Comparison of ENCODE assay signal across 18 cellular contexts in the genomic region with DNA sequence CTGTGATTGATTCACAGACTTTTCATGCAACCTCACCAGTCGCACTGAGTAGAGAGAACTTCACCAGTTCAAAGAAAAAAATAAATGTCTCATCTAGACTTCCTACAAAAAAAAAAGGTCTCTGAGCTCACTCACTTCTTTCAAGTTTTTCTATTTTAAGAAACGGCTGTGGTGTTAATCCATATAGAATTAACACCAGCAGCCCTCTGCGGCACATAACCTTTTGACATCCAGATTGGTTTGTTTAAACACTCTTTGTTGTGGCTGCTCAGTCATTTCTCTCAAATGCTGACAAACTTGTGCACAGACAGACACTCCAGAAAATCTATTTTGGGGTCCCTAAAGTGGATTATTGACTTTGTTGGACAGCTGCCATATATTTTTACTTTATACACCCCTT.
DNase-seq lines count a peak whose midpoint lies in the region; ATAC-seq and TF ChIP-seq lines count a peak whose summit lies in the region.
"Had no signal": no experiment of that assay in that cellular context is flagged by ENCODE, and none has a peak within 500 bp of the region (broad histone marks: within the 10 kb centered on the region; RNA-seq: fewer than 3 reads in every experiment).

No MANE protein-coding gene starts in this region.

- WGBS in mesenchymal stem cell: 31% methylated on average over 3 of the region's 3 CpGs

- no peaks in the 10 kb centered on the region for H3K36me3 ChIP-seq in BLaER1 treated with 17β-estradiol and CSF1 and Interleukin-3, amounts not matched to agents 10 nM and 100 nM
- no peaks in the 10 kb centered on the region for H3K36me3 ChIP-seq in mesenchymal stem cell (ENCODE audit: control insufficient read depth in 1 of 2, insufficient read depth in 2 of 2, low read depth in 1 of 2, low read length in 2 of 2)
- H3K36me3 ChIP-seq in left lung: no peaks in the 10 kb centered on the region
- H3K36me3 ChIP-seq in CD8-positive, alpha-beta T cell (ENCODE audit: insufficient read depth, low read length): no peaks in the 10 kb centered on the region

- DNase-seq in MV-4-11 (lab: John Stamatoyannopoulos, UW): peak; percentile 2
- peak; percentile 35 for DNase-seq in mesenchymal stem cell
- DNase-seq in progenitor cell of endocrine pancreas (ENCODE audit: low spot score, unreplicated experiment): no peak
- no peak for DNase-seq in left lung
- no peak for DNase-seq in CD8-positive, alpha-beta T cell
- DNase-seq: ACHN; CD4-positive, alpha-beta memory T cell; COR-L47; DMS153; DMS79 treated with DMSO at 0.1 percent for 48 hours; GDM1; H7 had no signal

- no peak overlapping the region for H3K4ac ChIP-seq in mesenchymal stem cell (ENCODE audit: low read depth in 1 of 2, low read length in 2 of 2)

- no peak overlapping the region for H3K14ac ChIP-seq in mesenchymal stem cell (ENCODE audit: low read length in 2 of 2)

- intact Hi-C loops in left lung (cut with DNase I): no loop called here
- intact Hi-C loops in CD8-positive, alpha-beta T cell (cut with DNase I, micrococcal nuclease): no loop called here

- no peak overlapping the region for H2BK120ac ChIP-seq in mesenchymal stem cell (ENCODE audit: low read depth, low read length)

- H3K4me3 ChIP-seq in BLaER1 treated with 17β-estradiol and CSF1 and Interleukin-3, amounts not matched to agents 10 nM and 100 nM: no peak overlapping the region
- H3K4me3 ChIP-seq in mesenchymal stem cell (ENCODE audit: insufficient read depth in 1 of 2, low read depth in 1 of 2, low read length in 2 of 2) (no peak overlapping the region), left lung (no peak overlapping the region)
- H3K4me3 ChIP-seq in CD8-positive, alpha-beta T cell (ENCODE audit: low read depth, low read length): no peak overlapping the region
- H3K4me3 ChIP-seq: GM23338 had no signal

- CTCF ChIA-PET in CD8-positive, alpha-beta T cell (lab: Charles Lee): no interaction called here

- no peak overlapping the region for H3K27ac ChIP-seq in BLaER1 treated with 17β-estradiol and CSF1 and Interleukin-3, amounts not matched to agents 10 nM and 100 nM
- H3K27ac ChIP-seq in mesenchymal stem cell (ENCODE audit: low read length, poor library complexity, severe bottlenecking): no peak overlapping the region
- H3K27ac ChIP-seq in left lung: no peak overlapping the region
- H3K27ac ChIP-seq in CD8-positive, alpha-beta T cell (ENCODE audit: low read depth, low read length): no peak overlapping the region
- H3K27ac ChIP-seq: C4-2B had no signal

- H4K8ac ChIP-seq in mesenchymal stem cell (ENCODE audit: low read length): no peak overlapping the region

- H3K4me1 Mint-ChIP-seq in progenitor cell of endocrine pancreas (ENCODE audit: low read depth): peaks cover 34% of the 10 kb centered on the region
- H3K4me1 Mint-ChIP-seq in stimulated activated memory B cell treated with anti-CD40 and anti-IgM and Interleukin-4, amounts not matched to agents 10 μg/mL and 1 μg/mL and 100 μg/mL, for 72 hours: no peaks in the 10 kb centered on the region
- H3K4me1 Mint-ChIP-seq in CD8-positive, alpha-beta T cell (ENCODE audit: low read depth): no peaks in the 10 kb centered on the region
- H3K4me1 Mint-ChIP-seq: CD4-positive, alpha-beta memory T cell; GM23338 had no signal

- H2BK12ac ChIP-seq in mesenchymal stem cell (ENCODE audit: low read length in 2 of 2): no peak overlapping the region

- peak overlapping the region; percentile 27 for H3K27ac Mint-ChIP-seq in progenitor cell of endocrine pancreas
- no peak overlapping the region for H3K27ac Mint-ChIP-seq in stimulated activated memory B cell treated with anti-CD40 and anti-IgM and Interleukin-4, amounts not matched to agents 10 μg/mL and 1 μg/mL and 100 μg/mL, for 72 hours
- no peak overlapping the region for H3K27ac Mint-ChIP-seq in CD8-positive, alpha-beta T cell
- H3K27ac Mint-ChIP-seq: CD4-positive, alpha-beta memory T cell; GM23338 had no signal

- no peak overlapping the region for H3K9ac ChIP-seq in BLaER1 treated with 17β-estradiol and CSF1 and Interleukin-3, amounts not matched to agents 10 nM and 100 nM
- no peak overlapping the region for H3K9ac ChIP-seq in mesenchymal stem cell (ENCODE audit: low read length)

- H3K36me3 Mint-ChIP-seq in progenitor cell of endocrine pancreas (ENCODE audit: insufficient read depth): no peaks in the 10 kb centered on the region
- H3K36me3 Mint-ChIP-seq in stimulated activated memory B cell treated with anti-CD40 and anti-IgM and Interleukin-4, amounts not matched to agents 10 μg/mL and 1 μg/mL and 100 μg/mL, for 72 hours: no peaks in the 10 kb centered on the region
- no peaks in the 10 kb centered on the region for H3K36me3 Mint-ChIP-seq in CD8-positive, alpha-beta T cell
- H3K36me3 Mint-ChIP-seq: CD4-positive, alpha-beta memory T cell had no signal

- no peak overlapping the region for H3K23ac ChIP-seq in mesenchymal stem cell (ENCODE audit: low read length in 2 of 2)

- no peak overlapping the region for H2AK5ac ChIP-seq in mesenchymal stem cell (ENCODE audit: low read length, severe bottlenecking)

- peak overlapping the region in 6 of 11 experiments; percentile 9 to 47 (median 20); a peak in 5 of 22 replicates for H3K4me2 ChIP-seq in BLaER1 treated with 17β-estradiol and CSF1 and Interleukin-3, amounts not matched to agents 10 nM and 100 nM
- no peak overlapping the region for H3K4me2 ChIP-seq in mesenchymal stem cell (ENCODE audit: low read length, poor library complexity, severe bottlenecking)
- H3K4me2 ChIP-seq: GM23338 had no signal

- no peaks in the 10 kb centered on the region for H3K9me3 Mint-ChIP-seq in progenitor cell of endocrine pancreas (ENCODE audit: low read depth)
- no peaks in the 10 kb centered on the region for H3K9me3 Mint-ChIP-seq in stimulated activated memory B cell treated with anti-CD40 and anti-IgM and Interleukin-4, amounts not matched to agents 10 μg/mL and 1 μg/mL and 100 μg/mL, for 72 hours
- H3K9me3 Mint-ChIP-seq in CD8-positive, alpha-beta T cell: peaks cover 2% of the 10 kb centered on the region
- H3K9me3 Mint-ChIP-seq: GM23338 had no signal

- no peak overlapping the region for H4K91ac ChIP-seq in mesenchymal stem cell (ENCODE audit: low read length)

- peaks cover 0 to 13% (median 5%) of the 10 kb centered on the region in 10 experiments; a peak in 8 of 20 replicates for H3K4me1 ChIP-seq in BLaER1 treated with 17β-estradiol and CSF1 and Interleukin-3, amounts not matched to agents 10 nM and 100 nM
- peaks cover 5% of the 10 kb centered on the region for H3K4me1 ChIP-seq in mesenchymal stem cell (ENCODE audit: control insufficient read depth, insufficient read depth, low read depth, low read length)
- H3K4me1 ChIP-seq in left lung: no peaks in the 10 kb centered on the region
- H3K4me1 ChIP-seq in CD8-positive, alpha-beta T cell (ENCODE audit: insufficient read depth, low read length): no peaks in the 10 kb centered on the region

- H2AFZ ChIP-seq in mesenchymal stem cell (ENCODE audit: low read depth, low read length): no peak overlapping the region
- H2AFZ ChIP-seq: GM23338 had no signal

- no peak overlapping the region for H3K18ac ChIP-seq in mesenchymal stem cell (ENCODE audit: low read depth in 1 of 2, low read length in 2 of 2)

- no peaks in the 10 kb centered on the region for H3K9me3 ChIP-seq in BLaER1 treated with 17β-estradiol and CSF1 and Interleukin-3, amounts not matched to agents 10 nM and 100 nM (replicated peaks in 1 of 11)
- H3K9me3 ChIP-seq in mesenchymal stem cell (ENCODE audit: control insufficient read depth, low read length): no peaks in the 10 kb centered on the region
- H3K9me3 ChIP-seq in left lung: peaks cover 0 to 5% of the 10 kb centered on the region in 2 donors
- H3K9me3 ChIP-seq in CD8-positive, alpha-beta T cell (ENCODE audit: low read length): no peaks in the 10 kb centered on the region

- H3K27me3 ChIP-seq in BLaER1 treated with 17β-estradiol and CSF1 and Interleukin-3, amounts not matched to agents 10 nM and 100 nM: no peaks in the 10 kb centered on the region
- H3K27me3 ChIP-seq in mesenchymal stem cell (ENCODE audit: control insufficient read depth in 1 of 2, insufficient read depth in 1 of 2, low read length in 2 of 2) (no peaks in the 10 kb centered on the region), left lung (no peaks in the 10 kb centered on the region)
- no peaks in the 10 kb centered on the region for H3K27me3 ChIP-seq in CD8-positive, alpha-beta T cell (ENCODE audit: insufficient read depth, low read length)

- TF ChIP-seq CTCF in progenitor cell of endocrine pancreas (IDR thresholded peaks at IDR 0.05; ENCODE audit: unreplicated experiment): no peak
- TF ChIP-seq CTCF in left lung (IDR thresholded peaks at IDR 0.05): no peak
- no peak for TF ChIP-seq CTCF in CD8-positive, alpha-beta T cell (IDR thresholded peaks at IDR 0.05)

- H3K4me3 Mint-ChIP-seq in progenitor cell of endocrine pancreas (ENCODE audit: low read depth): no peak overlapping the region
- H3K4me3 Mint-ChIP-seq in stimulated activated memory B cell treated with anti-CD40 and anti-IgM and Interleukin-4, amounts not matched to agents 10 μg/mL and 1 μg/mL and 100 μg/mL, for 72 hours: no peak overlapping the region
- H3K4me3 Mint-ChIP-seq in CD8-positive, alpha-beta T cell: no peak overlapping the region
- H3K4me3 Mint-ChIP-seq: CD4-positive, alpha-beta memory T cell; GM23338 had no signal

- H4K20me1 ChIP-seq in BLaER1 treated with 17β-estradiol and CSF1 and Interleukin-3, amounts not matched to agents 10 nM and 100 nM: no peaks in the 10 kb centered on the region

- no peak overlapping the region for H2BK15ac ChIP-seq in mesenchymal stem cell (ENCODE audit: low read depth, poor library complexity, severe bottlenecking)

- POLR2A ChIA-PET in CD8-positive, alpha-beta T cell (lab: Charles Lee): no interaction called here

- H2BK5ac ChIP-seq in mesenchymal stem cell (ENCODE audit: low read depth, low read length, poor library complexity, severe bottlenecking): no peak overlapping the region

- ATAC-seq in GM19324 (IDR thresholded peaks at IDR 0.05; ENCODE audit: low FRiP score, unreplicated experiment) (no peak), left lung (no peak)
- ATAC-seq in stimulated activated memory B cell treated with anti-CD40 and anti-IgM and Interleukin-4, amounts not matched to agents 10 μg/mL and 1 μg/mL and 100 μg/mL, for 72 hours: no peak
- no peak for ATAC-seq in CD8-positive, alpha-beta T cell
- ATAC-seq: GM23338, HepG2 had no signal

- H3K27me3 Mint-ChIP-seq in progenitor cell of endocrine pancreas: peaks cover 3% of the 10 kb centered on the region
- no peaks in the 10 kb centered on the region for H3K27me3 Mint-ChIP-seq in stimulated activated memory B cell treated with anti-CD40 and anti-IgM and Interleukin-4, amounts not matched to agents 10 μg/mL and 1 μg/mL and 100 μg/mL, for 72 hours
- no peaks in the 10 kb centered on the region for H3K27me3 Mint-ChIP-seq in CD8-positive, alpha-beta T cell (ENCODE audit: low read depth)
- H3K27me3 Mint-ChIP-seq: CD4-positive, alpha-beta memory T cell had no signal

- no peaks in the 10 kb centered on the region for H3K79me1 ChIP-seq in mesenchymal stem cell (replicated peaks; ENCODE audit: low read length, poor library complexity, severe bottlenecking)

Comparison
In these comparisons a context has a peak if more than half of its experiments do, and no peak if none do; other contexts are left out.
1. DNase-seq: peak in MV-4-11 (single experiment) and mesenchymal stem cell (single experiment); none in progenitor cell of endocrine pancreas (single experiment), left lung (0 of 2) and CD8-positive, alpha-beta T cell (0 of 7).